In the genomic region with DNA sequence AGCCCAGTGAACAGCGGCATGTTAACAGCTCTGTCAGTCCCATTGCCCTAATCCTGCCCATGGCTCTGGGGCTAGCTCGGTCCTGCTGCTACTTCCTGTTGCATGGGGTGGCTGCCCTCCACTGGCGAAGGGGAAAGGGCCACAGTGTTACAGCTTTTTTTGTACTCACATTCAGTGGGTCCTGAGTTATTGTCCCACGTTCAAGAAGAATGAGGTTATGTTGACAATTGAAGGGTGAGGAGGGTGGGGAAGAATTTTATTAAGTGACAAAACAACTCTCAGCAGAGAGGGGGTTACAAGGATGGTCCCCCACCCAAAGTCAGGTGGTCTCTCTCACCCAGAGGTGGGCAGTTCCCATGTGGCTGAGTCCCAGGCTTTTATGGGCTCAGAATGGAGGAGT, we compare ENCODE assay signal across 1 cellular context.
TF ChIP-seq lines count a peak whose summit lies in the region.

No MANE protein-coding gene starts in this region.

TF ChIP-seq in GM12878, 131 proteins besides CTCF, POLR2A, EP300 and RAD21:
- TF ChIP-seq CBX5 (IDR thresholded peaks at IDR 0.05; ENCODE audit: low read depth) (0 out of 2 replicates have a peak, but pooled peaks have one; percentile 36), SPI1 (IDR thresholded peaks at IDR 0.05; ENCODE audit: borderline replicate concordance, insufficient read depth, low read depth, low read length) (no peak)
